In genomic region chr6:20953019-20953418, GRCh38 we compare ENCODE assay signal across 13 cellular contexts.
DNase-seq lines count a peak whose midpoint lies in the region; FAIRE-seq and TF ChIP-seq lines count a peak whose summit lies in the region.
"Had no signal": no experiment of that assay in that cellular context is flagged by ENCODE, and none has a peak within 500 bp of the region (broad histone marks: within the 10 kb centered on the region; RNA-seq: fewer than 3 reads in every experiment).

No MANE protein-coding gene starts in this region.

- H3K4me1 Mint-ChIP-seq in progenitor cell of endocrine pancreas (ENCODE audit: low read depth), result peaks cover 40% of the 10 kb centered on the region

- intact Hi-C loops in kidney (cut with DNase I), result no loop called here

- H3K27me3 Mint-ChIP-seq in progenitor cell of endocrine pancreas, result no peaks in the 10 kb centered on the region

- peak; percentile 41 for TF ChIP-seq CTCF in progenitor cell of endocrine pancreas (IDR thresholded peaks at IDR 0.05; ENCODE audit: unreplicated experiment)
- TF ChIP-seq CTCF in kidney (IDR thresholded peaks at IDR 0.05; ENCODE audit: borderline replicate concordance, extremely low read depth, insufficient read depth), result no peak

- no peak overlapping the region for H3K27ac ChIP-seq in kidney (ENCODE audit: low read depth in 2 of 2, low read length in 2 of 2)
- H3K27ac ChIP-seq: left ventricle myocardium inferior, prostate gland had no signal

- no peak overlapping the region for H3K4me3 ChIP-seq in kidney (ENCODE audit: low read length in 2 of 2)
- H3K4me3 ChIP-seq: left ventricle myocardium inferior, prostate gland had no signal

- peaks cover 6% of the 10 kb centered on the region for H3K36me3 Mint-ChIP-seq in progenitor cell of endocrine pancreas (ENCODE audit: insufficient read depth)

- H3K9ac ChIP-seq in kidney (ENCODE audit: low read length in 2 of 2), result no peak overlapping the region

- peaks cover 0 to under 1% of the 10 kb centered on the region in 2 donors for H3K36me3 ChIP-seq in kidney (ENCODE audit: control insufficient read depth in 1 of 2, insufficient read depth in 2 of 2, low read length in 2 of 2)
- H3K36me3 ChIP-seq: left ventricle myocardium inferior, prostate gland had no signal

- H3K9me3 ChIP-seq in kidney (ENCODE audit: control insufficient read depth in 1 of 2, low read length in 2 of 2), result no peaks in the 10 kb centered on the region
- H3K9me3 ChIP-seq: left ventricle myocardium inferior, prostate gland had no signal

- DNase-seq in NCI-H446 treated with DMSO at 0.1 percent for 48 hours (lab: John Stamatoyannopoulos, UW), result peak; percentile 23
- no peak for DNase-seq in NCI-H446 (lab: John Stamatoyannopoulos, UW)
- peak; percentile 89 to 96 for DNase-seq in NCI-H2081 (lab: John Stamatoyannopoulos, UW)
- peak; percentile 90 to 93 for DNase-seq in dermis microvascular lymphatic vessel endothelial cell (ENCODE audit: low read depth in 2 of 2)
- DNase-seq in progenitor cell of endocrine pancreas (ENCODE audit: low spot score, unreplicated experiment), result no peak
- DNase-seq in epidermal melanocyte (ENCODE audit: insufficient read length, low spot score), result no peak
- no peak for DNase-seq in activated T-cell treated with anti-CD3 and anti-CD28 coated beads for 4 hours
- DNase-seq in kidney, result no peak
- DNase-seq: activated CD4-positive, alpha-beta T cell treated with anti-CD3 and anti-CD28 coated beads, Interleukin-2, amount 50 U/mL, for 1 hour; foreskin melanocyte; GF-D8; left ventricle myocardium inferior had no signal

- no peaks in the 10 kb centered on the region for H3K4me1 ChIP-seq in kidney (ENCODE audit: control insufficient read depth in 1 of 2, insufficient read depth in 1 of 2, low read depth in 1 of 2, low read length in 2 of 2)
- H3K4me1 ChIP-seq: prostate gland had no signal

- H3K27ac Mint-ChIP-seq in progenitor cell of endocrine pancreas, result peak overlapping the region; percentile 56

- FAIRE-seq in kidney (lab: Jason Lieb, UNC), result no peak

- H3K4me3 Mint-ChIP-seq in progenitor cell of endocrine pancreas (ENCODE audit: low read depth), result no peak overlapping the region

- peaks cover 3% of the 10 kb centered on the region for H3K9me3 Mint-ChIP-seq in progenitor cell of endocrine pancreas (ENCODE audit: low read depth)

Comparison
In these comparisons a context has a peak if more than half of its experiments do, and no peak if none do; other contexts are left out.
1. DNase-seq: peak in NCI-H446 treated with DMSO at 0.1 percent for 48 hours (single experiment), NCI-H2081 (2 of 2) and dermis microvascular lymphatic vessel endothelial cell (2 of 2); none in NCI-H446 (0 of 2), progenitor cell of endocrine pancreas (single experiment), epidermal melanocyte (single experiment), activated T-cell treated with anti-CD3 and anti-CD28 coated beads for 4 hours (single experiment) and kidney (single experiment).